6 cellular contexts compared by ENCODE assay signal in the genomic region with DNA sequence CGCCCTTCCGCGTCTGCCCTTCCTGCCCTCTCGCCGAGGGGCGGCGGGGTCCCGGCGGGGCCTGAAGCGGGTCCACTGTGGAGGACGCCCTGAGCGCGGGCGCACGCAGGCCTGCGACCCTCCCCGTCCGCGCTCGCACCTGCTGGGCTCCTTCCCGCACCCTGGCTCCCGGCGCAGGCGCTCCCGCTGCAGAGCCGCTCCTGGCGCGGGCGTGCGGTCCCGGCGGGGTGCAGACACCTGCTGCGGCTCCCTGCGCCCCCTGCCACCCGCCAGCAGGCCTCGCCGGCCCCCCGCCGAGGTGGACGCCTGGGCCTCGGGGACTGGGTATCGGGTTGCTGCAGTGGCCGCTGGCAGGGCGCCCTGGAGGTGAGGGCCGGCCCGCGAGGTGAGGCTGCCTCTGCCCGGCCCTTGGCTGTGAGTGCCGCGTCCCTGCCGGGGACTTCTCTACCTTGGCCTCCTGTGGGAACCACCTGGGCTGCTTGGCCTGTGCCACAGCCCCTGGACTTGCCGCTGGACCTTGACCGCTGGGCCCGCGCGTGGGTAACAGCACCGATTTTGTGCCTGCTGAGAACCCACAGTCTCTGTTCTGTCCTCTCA. TPM values are rescaled to one million over a fixed set of nuclear protein-coding genes. Genes with fewer than 3 reads are reported as not detected.
DNase-seq lines count a peak whose midpoint lies in the region; ATAC-seq and TF ChIP-seq lines count a peak whose summit lies in the region.

No MANE protein-coding gene starts in this region.

- H3K27ac ChIP-seq in stomach, result peak overlapping the region; percentile 87 to 99 (median 91)

- no peaks in the 10 kb centered on the region for H3K9me3 ChIP-seq in stomach

- H3K4me1 ChIP-seq in stomach, result peaks cover 43 to 59% (median 52%) of the 10 kb centered on the region in 4 donors

- no peak for TF ChIP-seq POLR2A in stomach (IDR thresholded peaks at IDR 0.05)

- DNase-seq in activated CD4-positive, CD25-positive, alpha-beta regulatory T cell (lab: John Stamatoyannopoulos, UW), result no peak
- DNase-seq in NCI-H774 (lab: John Stamatoyannopoulos, UW) (peak; percentile 45), fibroblast of villous mesenchyme (ENCODE audit: low read depth) (no peak), stomach (peak; percentile 78), H4 (ENCODE audit: low spot score) (no peak)

- peak overlapping the region; percentile 65 for H3K4me3 ChIP-seq in fibroblast of villous mesenchyme (ENCODE audit: low read depth, low read length)
- peak overlapping the region; percentile 62 to 90 (median 82) for H3K4me3 ChIP-seq in stomach

- no peaks in the 10 kb centered on the region for H3K36me3 ChIP-seq in stomach

- WGBS in stomach, 5 donors, result 2 to 27% (median 5%) methylated on average over 3 to 56 of the region's 57 CpGs

- ATAC-seq in activated CD4-positive, CD25-positive, alpha-beta regulatory T cell treated with anti-CD3 and anti-CD28 coated beads, Interleukin-2, amount 50 U/mL, for 24 hours, result peak; percentile 1 to 2

- TF ChIP-seq CTCF in fibroblast of villous mesenchyme (IDR thresholded peaks at IDR 0.05; ENCODE audit: insufficient read depth, low read depth, low read length), result no peak
- TF ChIP-seq CTCF in stomach (IDR thresholded peaks at IDR 0.05), result no peak

- intact Hi-C loops in stomach (cut with DNase I; ENCODE audit: low total_unique reads), result loop anchor here (10.0 kb wide), 1 partner anchor 59 kb away; no protein-coding TSS in a partner anchor

- H3K27me3 ChIP-seq in stomach, result no peaks in the 10 kb centered on the region

- TF ChIP-seq EP300 in stomach (IDR thresholded peaks at IDR 0.05), result no peak

RNA-seq across cellular contexts. Expression of a gene that starts 0.6 kb away (rescaled TPM):
- total RNA-seq in fibroblast of villous mesenchyme (12.5 and 15.1 TPM in 2 replicates), stomach (100 to 1,000 TPM in 4 of 5 donors, 10 to 100 TPM in 1; 31.8 to 185 (median 148) TPM)
- polyA plus RNA-seq in stomach, result 100 to 1,000 TPM in 2 of 3 donors, 10 to 100 TPM in 1; 93.5 to 134 (median 128) TPM
- 11.6 and 26.5 TPM in 2 replicates for total RNA-seq in H4 (2014; rRNA removed; shearing (Covaris generic))

RNA-seq across cellular contexts. Expression of a gene that starts 12.7 kb away (rescaled TPM):
- total RNA-seq in fibroblast of villous mesenchyme (41.9 and 43.6 TPM in 2 replicates), stomach (100 to 1,000 TPM in 3 of 5 donors, 10 to 100 TPM in 2; 77.3 to 419 (median 104) TPM)
- polyA plus RNA-seq in stomach, result 10 to 100 TPM; 23.9 to 34.7 (median 24.9) TPM
- 18.6 and 19.5 TPM in 2 replicates for total RNA-seq in H4 (2014; rRNA removed; shearing (Covaris generic))

RNA-seq across cellular contexts. Expression of a gene that starts 15.8 kb away (rescaled TPM):
- total RNA-seq in fibroblast of villous mesenchyme (18.0 and 18.6 TPM in 2 replicates), stomach (10 to 100 TPM in 4 of 5 donors, 1 to 10 TPM in 1; 9.4 to 40.6 (median 31.9) TPM)
- 10 to 100 TPM; 17.0 to 30.0 (median 21.1) TPM for polyA plus RNA-seq in stomach
- total RNA-seq in H4 (2014; rRNA removed; shearing (Covaris generic)), result 21.3 and 26.8 TPM in 2 replicates

RNA-seq across cellular contexts. Expression of a gene that starts 27.4 kb away (rescaled TPM):
- total RNA-seq in fibroblast of villous mesenchyme, result 22.0 and 22.5 TPM in 2 replicates
- 100 to 1,000 TPM in 1 of 5 donors, 10 to 100 TPM in 4; 14.3 to 134 (median 25.5) TPM for total RNA-seq in stomach
- polyA plus RNA-seq in stomach, result 10 to 100 TPM; 14.9 to 39.6 (median 20.0) TPM
- total RNA-seq in H4 (2014; rRNA removed; shearing (Covaris generic)), result 15.3 and 16.1 TPM in 2 replicates

RNA-seq across cellular contexts. Expression of a gene that starts 54.4 kb away (rescaled TPM):
- total RNA-seq in fibroblast of villous mesenchyme, result 41.5 and 58.0 TPM in 2 replicates
- total RNA-seq in stomach, result 100 to 1,000 TPM in 1 of 5 donors, 10 to 100 TPM in 4; 23.3 to 282 (median 88.1) TPM
- polyA plus RNA-seq in stomach, result 100 to 1,000 TPM; 115 to 183 (median 181) TPM
- total RNA-seq in H4 (2014; rRNA removed; shearing (Covaris generic)), result 52.4 and 66.7 TPM in 2 replicates

Comparison
In these comparisons a context has a peak if more than half of its experiments do, and no peak if none do; other contexts are left out.
1. DNase-seq: peak in NCI-H774 (single experiment) and stomach (single experiment); none in activated CD4-positive, CD25-positive, alpha-beta regulatory T cell (0 of 4), fibroblast of villous mesenchyme (single experiment) and H4 (single experiment).